In genomic region chr18:27762054-27762453, GRCh38 we compare ENCODE assay signal across 22 cellular contexts.
DNase-seq lines count a peak whose midpoint lies in the region; ATAC-seq, FAIRE-seq and TF ChIP-seq lines count a peak whose summit lies in the region.
"Had no signal": no experiment of that assay in that cellular context is flagged by ENCODE, and none has a peak within 500 bp of the region (broad histone marks: within the 10 kb centered on the region; RNA-seq: fewer than 3 reads in every experiment).

No MANE protein-coding gene starts in this region.

- H3K4me2 ChIP-seq in GM23338 (no peak overlapping the region), astrocyte (ENCODE audit: low read length) (no peak overlapping the region), smooth muscle cell (peak overlapping the region; percentile 27)
- H3K4me2 ChIP-seq: A549, PC-9 had no signal

- no peak for FAIRE-seq in astrocyte (lab: Jason Lieb, UNC)
- FAIRE-seq: A549, GM12878 had no signal

- WGBS in smooth muscle cell (ENCODE audit: low lambda C conversion rate) = 26% methylated on average over 4 of the region's 4 CpGs

- H3K27ac ChIP-seq in GM23338 (ENCODE audit: low read depth) (no peak overlapping the region), astrocyte (ENCODE audit: low read depth, low read length) (no peak overlapping the region), smooth muscle cell (ENCODE audit: low read depth) (no peak overlapping the region)
- H3K27ac ChIP-seq: A549, PC-9, RWPE1, SK-N-MC had no signal

- no peaks in the 10 kb centered on the region for H3K79me2 ChIP-seq in GM23338 (replicated peaks; ENCODE audit: insufficient read depth)
- H3K79me2 ChIP-seq in astrocyte (ENCODE audit: insufficient read depth, low read length) = no peaks in the 10 kb centered on the region
- H3K79me2 ChIP-seq in smooth muscle cell (ENCODE audit: low read depth) = no peaks in the 10 kb centered on the region

- H3K4me1 Mint-ChIP-seq in GM23338 (peaks cover 16% of the 10 kb centered on the region), astrocyte (ENCODE audit: low read depth, unreplicated experiment) (peaks cover 11% of the 10 kb centered on the region)
- H3K4me1 Mint-ChIP-seq: B cell, CD14-positive monocyte had no signal

- no peaks in the 10 kb centered on the region for H3K36me3 Mint-ChIP-seq in GM23338 (ENCODE audit: low read depth)
- no peaks in the 10 kb centered on the region for H3K36me3 Mint-ChIP-seq in astrocyte (ENCODE audit: low read depth, unreplicated experiment)
- H3K36me3 Mint-ChIP-seq: CD14-positive monocyte had no signal

- H3K27me3 Mint-ChIP-seq in GM23338 (ENCODE audit: insufficient read depth, low read depth, poor library complexity) = no peaks in the 10 kb centered on the region
- H3K27me3 Mint-ChIP-seq in astrocyte (ENCODE audit: low read depth, unreplicated experiment) = no peaks in the 10 kb centered on the region
- H3K27me3 Mint-ChIP-seq: B cell had no signal

- no peaks in the 10 kb centered on the region for H3K9me3 ChIP-seq in astrocyte (ENCODE audit: insufficient read depth, low read depth, low read length)
- no peaks in the 10 kb centered on the region for H3K9me3 ChIP-seq in smooth muscle cell (replicated peaks; ENCODE audit: low read depth)
- H3K9me3 ChIP-seq: A549, MG63 had no signal

- no peak for TF ChIP-seq CTCF in GM23338 (conservative IDR thresholded peaks at IDR 0.05; ENCODE audit: low read depth in 2 of 2)
- no peak for TF ChIP-seq CTCF in astrocyte (IDR thresholded peaks at IDR 0.05; ENCODE audit: insufficient read depth, low read depth, low read length)
- no peak for TF ChIP-seq CTCF in smooth muscle cell (IDR thresholded peaks at IDR 0.05; ENCODE audit: borderline replicate concordance, insufficient read depth, poor library complexity, severe bottlenecking)

- H2AFZ ChIP-seq in GM23338 = no peak overlapping the region
- H2AFZ ChIP-seq in astrocyte (ENCODE audit: low read depth, low read length) = no peak overlapping the region
- no peak overlapping the region for H2AFZ ChIP-seq in smooth muscle cell (ENCODE audit: low read depth)
- H2AFZ ChIP-seq: PC-9 had no signal

- H3F3A ChIP-seq in GM23338 (replicated peaks; ENCODE audit: low read depth) (no peaks in the 10 kb centered on the region), smooth muscle cell (ENCODE audit: low read depth) (no peaks in the 10 kb centered on the region)

- no peaks in the 10 kb centered on the region; the same call in 1 of the 2 replicates for H3K9me2 ChIP-seq in GM23338 (ENCODE audit: insufficient read depth)

- H3K4me1 ChIP-seq in GM23338 (ENCODE audit: insufficient read depth) (peaks cover 14% of the 10 kb centered on the region), astrocyte (ENCODE audit: insufficient read depth, low read length) (no peaks in the 10 kb centered on the region), smooth muscle cell (ENCODE audit: low read depth) (peaks cover 21% of the 10 kb centered on the region)
- H3K4me1 ChIP-seq: A549 had no signal

- H3K36me3 ChIP-seq in GM23338 (ENCODE audit: insufficient read depth) (no peaks in the 10 kb centered on the region), astrocyte (ENCODE audit: insufficient read depth, low read length) (no peaks in the 10 kb centered on the region), smooth muscle cell (ENCODE audit: low read depth) (no peaks in the 10 kb centered on the region)
- H3K36me3 ChIP-seq: MG63 had no signal

- H4K20me1 ChIP-seq in GM23338 (replicated peaks; ENCODE audit: insufficient read depth) (no peaks in the 10 kb centered on the region), astrocyte (ENCODE audit: insufficient read depth, low read length) (no peaks in the 10 kb centered on the region), smooth muscle cell (ENCODE audit: low read depth) (no peaks in the 10 kb centered on the region)

- H3K27me3 ChIP-seq in GM23338 (ENCODE audit: insufficient read depth) (no peaks in the 10 kb centered on the region), astrocyte (ENCODE audit: insufficient read depth, low read length) (no peaks in the 10 kb centered on the region), smooth muscle cell (ENCODE audit: low read depth) (no peaks in the 10 kb centered on the region)
- H3K27me3 ChIP-seq: MG63 had no signal

- H3K27ac Mint-ChIP-seq in GM23338 = no peak overlapping the region
- peak overlapping the region; percentile 49 for H3K27ac Mint-ChIP-seq in astrocyte (ENCODE audit: unreplicated experiment)
- H3K27ac Mint-ChIP-seq: B cell, CD14-positive monocyte had no signal

- H3K4me3 Mint-ChIP-seq in GM23338 (no peak overlapping the region), astrocyte (ENCODE audit: unreplicated experiment) (no peak overlapping the region)
- H3K4me3 Mint-ChIP-seq: B cell, CD14-positive monocyte had no signal

- H3K4me3 ChIP-seq in GM23338 = no peak overlapping the region
- no peak overlapping the region for H3K4me3 ChIP-seq in astrocyte (ENCODE audit: insufficient read depth, low read depth, low read length)
- no peak overlapping the region for H3K4me3 ChIP-seq in smooth muscle cell
- H3K4me3 ChIP-seq: A549, GM12878, MG63, PC-9, SK-N-MC had no signal

- H3K9me3 Mint-ChIP-seq in GM23338 = no peaks in the 10 kb centered on the region
- H3K9me3 Mint-ChIP-seq in astrocyte (ENCODE audit: unreplicated experiment) = peaks cover under 1% of the 10 kb centered on the region

- no peak overlapping the region for H3K9ac ChIP-seq in astrocyte (ENCODE audit: low read length)
- no peak overlapping the region for H3K9ac ChIP-seq in smooth muscle cell (ENCODE audit: low read depth)

- ATAC-seq in GM23338 (no peak), HG03045 (IDR thresholded peaks at IDR 0.05; ENCODE audit: unreplicated experiment) (no peak)
- ATAC-seq: A549, GM12878 had no signal

- peak; percentile 15 for DNase-seq in GM23338 (ENCODE audit: low spot score)
- DNase-seq in astrocyte (ENCODE audit: low read depth) = peak; percentile 26
- DNase-seq in kidney tubule cell (ENCODE audit: low spot score) = peak; percentile 36
- no peak for DNase-seq in smooth muscle cell (lab: John Stamatoyannopoulos, UW; ENCODE audit: unreplicated experiment)
- DNase-seq in NCI-H2227 treated with DMSO at 0.1 percent for 48 hours (lab: John Stamatoyannopoulos, UW) = no peak
- no peak for DNase-seq in NCI-H2171 (lab: John Stamatoyannopoulos, UW)
- DNase-seq: H7, Kasumi-1, MG63, NCI-H1417, NCI-H1694 treated with DMSO at 0.1 percent for 48 hours, NCI-H2081 treated with DMSO at 0.1 percent for 48 hours, NCI-H69, PC-9, SHP77 treated with DMSO at 0.1 percent for 48 hours had no signal

TF ChIP-seq in GM23338, 12 proteins besides CTCF, POLR2A, EP300 and RAD21 (continues in another document):
- TF ChIP-seq STAT1 (IDR thresholded peaks at IDR 0.05; ENCODE audit: unreplicated experiment) (no peak), POLR2AphosphoS5 (IDR thresholded peaks at IDR 0.05; ENCODE audit: low read depth) (no peak)
- TF ChIP-seq, protein P1, sequence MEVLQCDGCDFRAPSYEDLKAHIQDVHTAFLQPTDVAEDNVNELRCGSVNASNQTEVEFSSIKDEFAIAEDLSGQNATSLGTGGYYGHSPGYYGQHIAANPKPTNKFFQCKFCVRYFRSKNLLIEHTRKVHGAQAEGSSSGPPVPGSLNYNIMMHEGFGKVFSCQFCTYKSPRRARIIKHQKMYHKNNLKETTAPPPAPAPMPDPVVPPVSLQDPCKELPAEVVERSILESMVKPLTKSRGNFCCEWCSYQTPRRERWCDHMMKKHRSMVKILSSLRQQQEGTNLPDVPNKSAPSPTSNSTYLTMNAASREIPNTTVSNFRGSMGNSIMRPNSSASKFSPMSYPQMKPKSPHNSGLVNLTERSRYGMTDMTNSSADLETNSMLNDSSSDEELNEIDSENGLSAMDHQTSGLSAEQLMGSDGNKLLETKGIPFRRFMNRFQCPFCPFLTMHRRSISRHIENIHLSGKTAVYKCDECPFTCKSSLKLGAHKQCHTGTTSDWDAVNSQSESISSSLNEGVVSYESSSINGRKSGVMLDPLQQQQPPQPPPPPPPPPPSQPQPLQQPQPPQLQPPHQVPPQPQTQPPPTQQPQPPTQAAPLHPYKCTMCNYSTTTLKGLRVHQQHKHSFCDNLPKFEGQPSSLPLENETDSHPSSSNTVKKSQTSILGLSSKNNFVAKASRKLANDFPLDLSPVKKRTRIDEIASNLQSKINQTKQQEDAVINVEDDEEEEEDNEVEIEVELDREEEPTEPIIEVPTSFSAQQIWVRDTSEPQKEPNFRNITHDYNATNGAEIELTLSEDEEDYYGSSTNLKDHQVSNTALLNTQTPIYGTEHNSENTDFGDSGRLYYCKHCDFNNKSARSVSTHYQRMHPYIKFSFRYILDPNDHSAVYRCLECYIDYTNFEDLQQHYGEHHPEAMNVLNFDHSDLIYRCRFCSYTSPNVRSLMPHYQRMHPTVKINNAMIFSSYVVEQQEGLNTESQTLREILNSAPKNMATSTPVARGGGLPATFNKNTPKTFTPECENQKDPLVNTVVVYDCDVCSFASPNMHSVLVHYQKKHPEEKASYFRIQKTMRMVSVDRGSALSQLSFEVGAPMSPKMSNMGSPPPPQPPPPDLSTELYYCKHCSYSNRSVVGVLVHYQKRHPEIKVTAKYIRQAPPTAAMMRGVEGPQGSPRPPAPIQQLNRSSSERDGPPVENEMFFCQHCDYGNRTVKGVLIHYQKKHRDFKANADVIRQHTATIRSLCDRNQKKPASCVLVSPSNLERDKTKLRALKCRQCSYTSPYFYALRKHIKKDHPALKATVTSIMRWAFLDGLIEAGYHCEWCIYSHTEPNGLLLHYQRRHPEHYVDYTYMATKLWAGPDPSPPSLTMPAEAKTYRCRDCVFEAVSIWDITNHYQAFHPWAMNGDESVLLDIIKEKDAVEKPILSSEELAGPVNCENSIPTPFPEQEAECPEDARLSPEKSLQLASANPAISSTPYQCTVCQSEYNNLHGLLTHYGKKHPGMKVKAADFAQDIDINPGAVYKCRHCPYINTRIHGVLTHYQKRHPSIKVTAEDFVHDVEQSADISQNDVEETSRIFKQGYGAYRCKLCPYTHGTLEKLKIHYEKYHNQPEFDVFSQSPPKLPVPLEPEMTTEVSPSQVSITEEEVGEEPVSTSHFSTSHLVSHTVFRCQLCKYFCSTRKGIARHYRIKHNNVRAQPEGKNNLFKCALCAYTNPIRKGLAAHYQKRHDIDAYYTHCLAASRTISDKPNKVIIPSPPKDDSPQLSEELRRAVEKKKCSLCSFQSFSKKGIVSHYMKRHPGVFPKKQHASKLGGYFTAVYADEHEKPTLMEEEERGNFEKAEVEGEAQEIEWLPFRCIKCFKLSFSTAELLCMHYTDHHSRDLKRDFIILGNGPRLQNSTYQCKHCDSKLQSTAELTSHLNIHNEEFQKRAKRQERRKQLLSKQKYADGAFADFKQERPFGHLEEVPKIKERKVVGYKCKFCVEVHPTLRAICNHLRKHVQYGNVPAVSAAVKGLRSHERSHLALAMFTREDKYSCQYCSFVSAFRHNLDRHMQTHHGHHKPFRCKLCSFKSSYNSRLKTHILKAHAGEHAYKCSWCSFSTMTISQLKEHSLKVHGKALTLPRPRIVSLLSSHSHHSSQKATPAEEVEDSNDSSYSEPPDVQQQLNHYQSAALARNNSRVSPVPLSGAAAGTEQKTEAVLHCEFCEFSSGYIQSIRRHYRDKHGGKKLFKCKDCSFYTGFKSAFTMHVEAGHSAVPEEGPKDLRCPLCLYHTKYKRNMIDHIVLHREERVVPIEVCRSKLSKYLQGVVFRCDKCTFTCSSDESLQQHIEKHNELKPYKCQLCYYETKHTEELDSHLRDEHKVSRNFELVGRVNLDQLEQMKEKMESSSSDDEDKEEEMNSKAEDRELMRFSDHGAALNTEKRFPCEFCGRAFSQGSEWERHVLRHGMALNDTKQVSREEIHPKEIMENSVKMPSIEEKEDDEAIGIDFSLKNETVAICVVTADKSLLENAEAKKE (CRISPR knock-in tag; IDR thresholded peaks at IDR 0.05) = no peak

Comparison
In these comparisons a context has a peak if more than half of its experiments do, and no peak if none do; other contexts are left out.
1. DNase-seq: peak in GM23338 (single experiment), astrocyte (single experiment) and kidney tubule cell (single experiment); none in smooth muscle cell (single experiment), NCI-H2227 treated with DMSO at 0.1 percent for 48 hours (single experiment) and NCI-H2171 (single experiment).